In genomic region chr1:35005711-35006110, GRCh38 we compare ENCODE assay signal across 8 cellular contexts.
"Had no signal": no experiment of that assay in that cellular context is flagged by ENCODE, and none has a peak within 500 bp of the region (broad histone marks: within the 10 kb centered on the region; RNA-seq: fewer than 3 reads in every experiment).

No MANE protein-coding gene starts in this region.

- DNase-seq: GM23248, GOT3, H7, HFFc6 had no signal

- H3K4me1 ChIP-seq: HAP-1 had no signal

- H3K9me3 ChIP-seq: HAP-1 had no signal

- H3K9ac ChIP-seq: GM23248 had no signal

- FAIRE-seq: HepG2 had no signal

- ATAC-seq: HCT116, HepG2 had no signal

- H3K27ac ChIP-seq: GM23248, HL-60 had no signal

- H3K4me3 ChIP-seq: GM23248, HAP-1 had no signal

- H2AFZ ChIP-seq: GM23248 had no signal
